Comparison of ENCODE assay signal across 14 cellular contexts in genomic region chr5:7094626-7095025, GRCh38.
DNase-seq lines count a peak whose midpoint lies in the region; ATAC-seq, FAIRE-seq and TF ChIP-seq lines count a peak whose summit lies in the region.
"Had no signal": no experiment of that assay in that cellular context is flagged by ENCODE, and none has a peak within 500 bp of the region (broad histone marks: within the 10 kb centered on the region; RNA-seq: fewer than 3 reads in every experiment).

No MANE protein-coding gene starts in this region.

- CTCF ChIA-PET in A549 (lab: Yijun Ruan, JAX) (no interaction called here), HEK293 (lab: Yijun Ruan, JAX) (no interaction called here)

- ATAC-seq in A549 (no peak), GM18861 (IDR thresholded peaks at IDR 0.05; ENCODE audit: unreplicated experiment) (no peak)

- intact Hi-C loops in prostate gland (cut with DNase I) = no loop called here

- no peak for TF ChIP-seq EP300 in A549 (IDR thresholded peaks at IDR 0.05)

- H3K9me3 ChIP-seq in A549 = no peaks in the 10 kb centered on the region
- H3K9me3 ChIP-seq in HEK293 (ENCODE audit: control insufficient read depth, insufficient read depth, low read depth, low read length) = no peaks in the 10 kb centered on the region
- H3K9me3 ChIP-seq in NT2/D1 (ENCODE audit: insufficient read depth, low read length) = no peaks in the 10 kb centered on the region
- H3K9me3 ChIP-seq in prostate gland = no peaks in the 10 kb centered on the region

- POLR2A ChIA-PET in A549 (lab: Yijun Ruan, JAX) (no interaction called here), HEK293 (lab: Yijun Ruan, JAX) (no interaction called here)

- TF ChIP-seq RAD21 in A549 (conservative IDR thresholded peaks at IDR 0.05 in 1 of 2, IDR thresholded peaks at IDR 0.05 in 1 of 2) = no peak

- H3K4me1 ChIP-seq in A549 (no peaks in the 10 kb centered on the region), HEK293 (ENCODE audit: control insufficient read depth, insufficient read depth, low read length) (no peaks in the 10 kb centered on the region), NT2/D1 (ENCODE audit: insufficient read depth, insufficient read length) (no peaks in the 10 kb centered on the region), prostate gland (replicated peaks) (no peaks in the 10 kb centered on the region)

- H3K4me2 ChIP-seq in A549 = no peak overlapping the region

- DNase-seq in A549 (ENCODE audit: low read depth in 1 of 2, low spot score in 1 of 2) = no peak
- peak; percentile 6 for DNase-seq in NT2/D1 (ENCODE audit: low read depth, low spot score)
- peak; percentile 14 for DNase-seq in epithelial cell of esophagus (ENCODE audit: low read depth)
- DNase-seq in NCI-H1092 (lab: John Stamatoyannopoulos, UW) = no peak
- DNase-seq in prostate gland (ENCODE audit: low spot score) = no peak
- DNase-seq in cerebellar nuclear complex (lab: John Stamatoyannopoulos, UW) = no peak
- DNase-seq: activated CD4-positive, CD25-positive, alpha-beta regulatory T cell; activated T-cell treated with anti-CD3 and anti-CD28 coated beads, Interleukin-2, amount 50 U/mL, for 48 hours; naive B cell; NCI-H2227 treated with DMSO at 0.1 percent for 48 hours; Right ventricle myocardium superior had no signal

- H3K27me3 ChIP-seq in NT2/D1 (ENCODE audit: insufficient read depth, insufficient read length) (no peaks in the 10 kb centered on the region), prostate gland (replicated peaks; ENCODE audit: insufficient read depth) (no peaks in the 10 kb centered on the region)

- H3K27ac ChIP-seq in A549 (no peak overlapping the region), HEK293 (ENCODE audit: extremely low read depth, low read depth, low read length) (no peak overlapping the region), prostate gland (no peak overlapping the region)

- TF ChIP-seq POLR2A in A549 (IDR thresholded peaks at IDR 0.05; ENCODE audit: low read length) = no peak
- TF ChIP-seq POLR2A in prostate gland (IDR thresholded peaks at IDR 0.05) = no peak

- no peak for FAIRE-seq in A549 (lab: Jason Lieb, UNC)
- FAIRE-seq: keratinocyte had no signal

- H3K4me3 ChIP-seq in A549 (no peak overlapping the region), HEK293 (ENCODE audit: low read depth, low read length) (no peak overlapping the region), NT2/D1 (ENCODE audit: insufficient read length, low read depth) (no peak overlapping the region), epithelial cell of esophagus (ENCODE audit: low read length) (no peak overlapping the region), prostate gland (no peak overlapping the region)

- 5% methylated on average over 3 of the region's 3 CpGs for WGBS in A549 (ENCODE audit: missing lambda C conversion rate)
- 18% methylated on average over 3 of the region's 3 CpGs for WGBS in prostate gland

- TF ChIP-seq CTCF in A549 (IDR thresholded peaks at IDR 0.05) (no peak), HEK293 (tag by site-specific recombination; IDR thresholded peaks at IDR 0.05) (no peak), epithelial cell of esophagus (IDR thresholded peaks at IDR 0.05; ENCODE audit: insufficient read depth, low read depth, low read length, missing control alignments) (no peak), prostate gland (IDR thresholded peaks at IDR 0.05) (no peak)

- H3K9ac ChIP-seq in NT2/D1 (ENCODE audit: insufficient read length, low read depth) = no peak overlapping the region

- H3K36me3 ChIP-seq in HEK293 (ENCODE audit: control insufficient read depth in 2 of 2, insufficient read depth in 1 of 2, low read length in 2 of 2) = no peaks in the 10 kb centered on the region
- no peaks in the 10 kb centered on the region for H3K36me3 ChIP-seq in NT2/D1 (ENCODE audit: insufficient read depth, insufficient read length, low read length)
- H3K36me3 ChIP-seq in prostate gland = no peaks in the 10 kb centered on the region

TF ChIP-seq in A549, 52 proteins besides CTCF, POLR2A, EP300 and RAD21:
- TF ChIP-seq CHD4 (IDR thresholded peaks at IDR 0.05; ENCODE audit: borderline replicate concordance) (no peak), REST (IDR thresholded peaks at IDR 0.05) (peak; percentile 81)

TF ChIP-seq in HEK293, 187 proteins besides CTCF, POLR2A, EP300 and RAD21:
- TF ChIP-seq ZNF423 (tag by site-specific recombination; IDR thresholded peaks at IDR 0.05) = no peak
- no peak for TF ChIP-seq ZNF266 (tag by site-specific recombination; IDR thresholded peaks at IDR 0.05; ENCODE audit: low read depth)
- peak; percentile 95 for TF ChIP-seq REST (tag by site-specific recombination; IDR thresholded peaks at IDR 0.05)

Comparison
In these comparisons a context has a peak if more than half of its experiments do, and no peak if none do; other contexts are left out.
1. DNase-seq: peak in NT2/D1 (single experiment) and epithelial cell of esophagus (single experiment); none in A549 (0 of 2), NCI-H1092 (single experiment), prostate gland (single experiment) and cerebellar nuclear complex (0 of 2).
2. Of the 5 proteins assayed by ChIP-seq in both HEK293 and A549: peak only in HEK293: none; only in A549: none; in both: REST; in neither: 4.